8 cellular contexts compared by ENCODE assay signal in the genomic region with DNA sequence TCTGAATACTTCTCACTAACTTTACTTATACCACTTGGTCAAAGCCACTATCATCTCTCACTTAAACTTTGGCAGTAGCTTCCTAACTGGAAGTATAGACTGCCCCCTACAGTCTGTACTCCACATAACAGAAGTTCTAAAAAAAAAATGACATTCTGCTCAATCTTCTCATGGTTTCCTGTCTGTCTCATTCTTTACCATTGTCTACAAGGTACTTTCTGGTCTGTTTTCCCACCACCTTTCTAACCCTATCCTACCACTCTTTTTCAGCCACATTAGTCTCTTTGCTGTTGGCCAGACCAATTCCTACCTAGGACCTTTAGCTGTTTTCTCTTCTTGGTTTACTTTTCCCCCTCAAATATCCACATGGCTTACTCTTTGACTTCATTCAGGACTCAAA. TPM values are rescaled to one million over a fixed set of nuclear protein-coding genes. Genes with fewer than 3 reads are reported as not detected.
DNase-seq lines count a peak whose midpoint lies in the region; ATAC-seq and TF ChIP-seq lines count a peak whose summit lies in the region.

No MANE protein-coding gene starts in this region.

- H3K4me3 Mint-ChIP-seq in endothelial cell (ENCODE audit: unreplicated experiment) (no peak overlapping the region), natural killer cell (no peak overlapping the region)

- H3K36me3 Mint-ChIP-seq in endothelial cell (ENCODE audit: low read depth, unreplicated experiment) (peaks cover 13% of the 10 kb centered on the region), natural killer cell (peaks cover 13% of the 10 kb centered on the region)

- TF ChIP-seq CTCF in endothelial cell (IDR thresholded peaks at IDR 0.05; ENCODE audit: unreplicated experiment) (peak; percentile 89), natural killer cell (IDR thresholded peaks at IDR 0.05) (peak; percentile 72)

- intact Hi-C loops in natural killer cell (cut with micrococcal nuclease): loop anchor here (1.0 kb wide), 2 partner anchors 15 to 100 kb away; partner anchors contain the start of gene CPSF6

- H3K4me1 Mint-ChIP-seq in endothelial cell (ENCODE audit: unreplicated experiment) (peaks cover 11% of the 10 kb centered on the region), natural killer cell (peaks cover 29 to 40% of the 10 kb centered on the region in 2 donors)

- H3K27me3 Mint-ChIP-seq in endothelial cell (ENCODE audit: unreplicated experiment): no peaks in the 10 kb centered on the region
- no peaks in the 10 kb centered on the region for H3K27me3 Mint-ChIP-seq in natural killer cell (ENCODE audit: low read depth in 2 of 2)

- peak overlapping the region; percentile 84 for H3K27ac Mint-ChIP-seq in endothelial cell (ENCODE audit: unreplicated experiment)
- H3K27ac Mint-ChIP-seq in natural killer cell: peak overlapping the region; percentile 32 to 66

- ATAC-seq in GM18520 (IDR thresholded peaks at IDR 0.05; ENCODE audit: unreplicated experiment) (peak; percentile 47), HG03439 (IDR thresholded peaks at IDR 0.05; ENCODE audit: unreplicated experiment) (peak; percentile 67), natural killer cell (peak; percentile 88 to 91 (median 88)), HG02763 (IDR thresholded peaks at IDR 0.05; ENCODE audit: unreplicated experiment) (no peak)

- H3K9me3 Mint-ChIP-seq in endothelial cell (ENCODE audit: unreplicated experiment): no peaks in the 10 kb centered on the region
- no peaks in the 10 kb centered on the region for H3K9me3 Mint-ChIP-seq in natural killer cell

- DNase-seq in COR-L47 (lab: John Stamatoyannopoulos, UW) (peak; percentile 14), RPMI7951 (ENCODE audit: low read depth) (peak; percentile 39), endothelial cell (ENCODE audit: low spot score) (no peak), natural killer cell (no peak), DMS79 (lab: John Stamatoyannopoulos, UW) (no peak)

RNA-seq across cellular contexts. Expression of gene CPSF6, which starts 14.7 kb away (rescaled TPM):
- total RNA-seq in RPMI7951 (2014; rRNA removed; shearing (Covaris generic)): 24.3 and 26.0 TPM in 2 replicates
- 90.8 TPM for total RNA-seq in endothelial cell (ENCODE audit: unreplicated experiment)
- 10 to 100 TPM; 88.5 to 99.4 (median 95.4) TPM for total RNA-seq in natural killer cell

Comparison
In these comparisons a context has a peak if more than half of its experiments do, and no peak if none do; other contexts are left out.
1. DNase-seq: peak in COR-L47 (single experiment) and RPMI7951 (single experiment); none in endothelial cell (single experiment), natural killer cell (single experiment) and DMS79 (single experiment).